9 cellular contexts compared by ENCODE assay signal in the genomic region with DNA sequence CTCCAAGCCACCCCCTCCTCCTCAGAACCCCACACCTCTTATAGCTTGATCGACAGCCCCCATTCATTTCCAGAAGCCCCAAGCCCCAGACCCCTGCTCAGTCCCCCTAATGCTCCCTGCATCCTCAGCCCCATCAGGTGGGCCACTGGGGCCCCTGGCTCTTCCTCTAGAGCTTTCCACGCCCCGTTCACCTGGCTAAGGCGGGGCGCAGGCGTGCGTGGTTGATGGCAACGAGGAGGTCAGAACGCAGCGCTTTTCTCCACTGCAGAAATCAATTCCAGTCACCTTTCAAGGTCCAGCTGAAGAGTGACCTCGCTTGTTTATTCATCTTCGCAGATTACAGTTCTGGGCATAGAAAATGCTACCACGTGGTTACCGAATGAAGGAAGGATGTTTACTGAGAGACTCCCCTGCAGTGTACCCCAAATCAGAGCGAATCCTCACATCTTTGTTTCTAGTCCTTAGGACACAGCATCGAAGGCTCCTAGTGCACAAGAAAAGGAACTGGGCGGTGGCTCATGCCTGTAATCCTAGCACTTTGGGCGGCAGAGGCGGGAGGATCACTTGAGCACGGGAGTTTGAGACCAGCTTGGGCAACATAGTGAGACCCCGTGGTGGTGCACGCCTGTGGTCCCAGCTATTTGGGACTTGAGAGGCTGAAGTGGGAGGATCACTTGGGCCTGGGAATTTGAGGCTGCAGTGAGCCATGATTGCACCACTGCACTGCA. TPM values are rescaled to one million over a fixed set of nuclear protein-coding genes. Genes with fewer than 3 reads are reported as not detected.
A peak's percentile ranks its signal among the peaks of the same experiment; 100 is the strongest.
DNase-seq lines count a peak whose midpoint lies in the region; ATAC-seq lines count a peak whose summit lies in the region.
"Had no signal": no experiment of that assay in that cellular context is flagged by ENCODE, and none has a peak within 500 bp of the region (broad histone marks: within the 10 kb centered on the region; RNA-seq: fewer than 3 reads in every experiment).

No MANE protein-coding gene starts in this region.

- H3K4me3 ChIP-seq in HAP-1, result peak overlapping the region; percentile 22
- H3K4me3 ChIP-seq in mucosa of rectum (ENCODE audit: low read length in 2 of 2), result peak overlapping the region; percentile 64 to 70

- H3K27me3 ChIP-seq in HAP-1 (ENCODE audit: low read depth) (no peaks in the 10 kb centered on the region), mucosa of rectum (ENCODE audit: control insufficient read depth in 2 of 2, insufficient read depth in 2 of 2, low read length in 2 of 2) (no peaks in the 10 kb centered on the region)

- DNase-seq in AG08396 (ENCODE audit: low spot score) (peak; percentile 13), HAP-1 (ENCODE audit: low spot score in 2 of 2) (no peak), NCI-H1694 treated with DMSO at 0.1 percent for 48 hours (lab: John Stamatoyannopoulos, UW) (no peak), SHP77 treated with DMSO at 0.1 percent for 48 hours (lab: John Stamatoyannopoulos, UW) (no peak), GM19240 (ENCODE audit: insufficient read length, low spot score) (no peak), left lobe of liver (ENCODE audit: low spot score) (no peak)
- no peak for DNase-seq in activated naive CD8-positive, alpha-beta T cell treated with anti-CD3 and anti-CD28 coated beads, Interleukin-2, amount 50 U/mL, for 24 hours

- peak overlapping the region in 1 of 2 donors; percentile 79 for H3K9ac ChIP-seq in mucosa of rectum (ENCODE audit: low read depth in 1 of 2, low read length in 2 of 2)

- H3K4me1 Mint-ChIP-seq in activated naive CD8-positive, alpha-beta T cell treated with anti-CD3 and anti-CD28 coated beads, Interleukin-2, amount 50 U/mL, for 24 hours, result peaks cover 41% of the 10 kb centered on the region

- H3K36me3 Mint-ChIP-seq in activated naive CD8-positive, alpha-beta T cell treated with anti-CD3 and anti-CD28 coated beads, Interleukin-2, amount 50 U/mL, for 24 hours (ENCODE audit: low read depth), result no peaks in the 10 kb centered on the region

- no peak overlapping the region for H3K27ac ChIP-seq in mucosa of rectum (ENCODE audit: low read depth in 2 of 2, low read length in 2 of 2)
- H3K27ac ChIP-seq: HL-60 had no signal

- H3K27ac Mint-ChIP-seq in activated naive CD8-positive, alpha-beta T cell treated with anti-CD3 and anti-CD28 coated beads, Interleukin-2, amount 50 U/mL, for 24 hours, result peak overlapping the region; percentile 76

- H3K9me3 ChIP-seq in HAP-1, result no peaks in the 10 kb centered on the region
- no peaks in the 10 kb centered on the region for H3K9me3 ChIP-seq in mucosa of rectum (ENCODE audit: control insufficient read depth in 2 of 2, low read length in 2 of 2)

- H3K4me1 ChIP-seq in HAP-1 (no peaks in the 10 kb centered on the region), mucosa of rectum (ENCODE audit: control insufficient read depth in 2 of 2, insufficient read depth in 2 of 2, low read length in 2 of 2) (peaks cover 7 to 12% of the 10 kb centered on the region in 2 donors)

- H3K9me3 Mint-ChIP-seq in activated naive CD8-positive, alpha-beta T cell treated with anti-CD3 and anti-CD28 coated beads, Interleukin-2, amount 50 U/mL, for 24 hours, result no peaks in the 10 kb centered on the region

- no peak for ATAC-seq in activated naive CD8-positive, alpha-beta T cell treated with anti-CD3 and anti-CD28 coated beads, Interleukin-2, amount 50 U/mL, for 24 hours
- no peak for ATAC-seq in left lobe of liver

- H3K4me3 Mint-ChIP-seq in activated naive CD8-positive, alpha-beta T cell treated with anti-CD3 and anti-CD28 coated beads, Interleukin-2, amount 50 U/mL, for 24 hours, result peak overlapping the region; percentile 88

- in situ Hi-C loops in HAP-1 (cut with MboI; ENCODE audit: low sequenced_read_pairs), result no loop called here

- H3K27me3 Mint-ChIP-seq in activated naive CD8-positive, alpha-beta T cell treated with anti-CD3 and anti-CD28 coated beads, Interleukin-2, amount 50 U/mL, for 24 hours, result no peaks in the 10 kb centered on the region

- H3K36me3 ChIP-seq in HAP-1 (replicated peaks), result no peaks in the 10 kb centered on the region
- peaks cover 4 to 5% of the 10 kb centered on the region in 2 donors for H3K36me3 ChIP-seq in mucosa of rectum (ENCODE audit: control insufficient read depth in 2 of 2, insufficient read depth in 2 of 2, low read length in 2 of 2)

RNA-seq across cellular contexts. Expression of a gene that starts 0.8 kb away (rescaled TPM):
- total RNA-seq in left lobe of liver, result 0.18 TPM

RNA-seq across cellular contexts. Expression of a gene that starts 8.7 kb away (rescaled TPM):
- total RNA-seq in left lobe of liver, result 1.3 TPM

RNA-seq across cellular contexts. Expression of a gene that starts 24.2 kb away (rescaled TPM):
- 3.7 TPM for total RNA-seq in left lobe of liver

RNA-seq across cellular contexts. Expression of a gene that starts 44.2 kb away (rescaled TPM):
- total RNA-seq in left lobe of liver, result 34.2 TPM

RNA-seq across cellular contexts. Expression of a gene that starts 49.4 kb away (rescaled TPM):
- 3.4 TPM for total RNA-seq in left lobe of liver
